22 cellular contexts compared by ENCODE assay signal in genomic region chr12:116339800-116340371, GRCh38.
A peak's percentile ranks its signal among the peaks of the same experiment; 100 is the strongest.
DNase-seq lines count a peak whose midpoint lies in the region; ATAC-seq and TF ChIP-seq lines count a peak whose summit lies in the region.
"Had no signal": no experiment of that assay in that cellular context is flagged by ENCODE, and none has a peak within 500 bp of the region (broad histone marks: within the 10 kb centered on the region; RNA-seq: fewer than 3 reads in every experiment).

No MANE protein-coding gene starts in this region.

- H3K79me2 ChIP-seq in neural progenitor cell (ENCODE audit: low read depth) = no peaks in the 10 kb centered on the region

- H3K9ac ChIP-seq in neural progenitor cell = no peak overlapping the region

- peaks cover 7% of the 10 kb centered on the region for H3K27me3 ChIP-seq in neural progenitor cell
- H3K27me3 ChIP-seq: adrenal gland, gastroesophageal sphincter, SJCRH30, suprapubic skin, vagina had no signal

- peaks cover 14% of the 10 kb centered on the region for H4K20me1 ChIP-seq in neural progenitor cell (ENCODE audit: low read depth)

- H3K9me3 ChIP-seq in neural progenitor cell (ENCODE audit: low read depth) (no peaks in the 10 kb centered on the region), mucosa of descending colon (no peaks in the 10 kb centered on the region)
- H3K9me3 ChIP-seq: adrenal gland, SJCRH30, suprapubic skin, vagina had no signal

- no peak overlapping the region for H3K27ac ChIP-seq in neural progenitor cell
- H3K27ac ChIP-seq: adrenal gland, epithelial cell of prostate, gastroesophageal sphincter, SJCRH30, suprapubic skin, vagina had no signal

- intact Hi-C loops in mucosa of descending colon (cut with DNase I, micrococcal nuclease) = no loop called here

- peaks cover 2% of the 10 kb centered on the region for H3K36me3 Mint-ChIP-seq in neural progenitor cell
- peaks cover 0 to 2% of the 10 kb centered on the region in 2 donors for H3K36me3 Mint-ChIP-seq in activated T-cell treated with anti-CD3 and anti-CD28 coated beads, Interleukin-2, amount 50 U/mL, for 72 hours (ENCODE audit: insufficient read depth in 2 of 2)
- H3K36me3 Mint-ChIP-seq: CD4-positive, alpha-beta memory T cell had no signal

- TF ChIP-seq CTCF in cardiac fibroblast (IDR thresholded peaks at IDR 0.05; ENCODE audit: low read depth, low read length) (no peak), neural progenitor cell (IDR thresholded peaks at IDR 0.05) (no peak), mucosa of descending colon (IDR thresholded peaks at IDR 0.05) (no peak)

- DNase-seq in CD1c-positive myeloid dendritic cell (ENCODE audit: extremely low spot score) (peak; percentile 86), HK-2 (ENCODE audit: unreplicated experiment) (peak; percentile 6), cardiac fibroblast (ENCODE audit: low read depth in 2 of 2) (peak; percentile 20 to 40), neural progenitor cell (ENCODE audit: low spot score) (no peak), NCI-H1694 treated with DMSO at 0.1 percent for 48 hours (lab: John Stamatoyannopoulos, UW) (no peak), mucosa of descending colon (no peak)
- DNase-seq in activated T-cell treated with anti-CD3 and anti-CD28 coated beads, Interleukin-2, amount 50 U/mL, for 72 hours = no peak
- DNase-seq: ACHN; activated CD4-positive, alpha-beta T cell treated with anti-CD3 and anti-CD28 coated beads for 48 hours; activated effector memory CD4-positive, alpha-beta T cell treated with Interleukin-2 at 50 U/mL for 16 hours; adrenal gland; CD4-positive, alpha-beta memory T cell; NCI-H1694; PC-3; right cardiac atrium; SJCRH30 had no signal

- H3F3A ChIP-seq in neural progenitor cell (ENCODE audit: low read depth) = peaks cover 35% of the 10 kb centered on the region

- H3K4me3 ChIP-seq in cardiac fibroblast (replicated peaks in 1 of 2; ENCODE audit: low read depth in 2 of 2, low read length in 2 of 2) (no peak overlapping the region), neural progenitor cell (no peak overlapping the region), mucosa of descending colon (no peak overlapping the region)
- H3K4me3 ChIP-seq: adrenal gland, gastroesophageal sphincter, lung, SJCRH30, suprapubic skin, vagina had no signal

- peak overlapping the region; percentile 55 for H3K27ac Mint-ChIP-seq in neural progenitor cell
- H3K27ac Mint-ChIP-seq in activated T-cell treated with anti-CD3 and anti-CD28 coated beads, Interleukin-2, amount 50 U/mL, for 72 hours = no peak overlapping the region

- H3K4me1 ChIP-seq in neural progenitor cell = peaks cover 26% of the 10 kb centered on the region
- H3K4me1 ChIP-seq in mucosa of descending colon (ENCODE audit: low read depth) = no peaks in the 10 kb centered on the region
- H3K4me1 ChIP-seq: adrenal gland, gastroesophageal sphincter, SJCRH30, suprapubic skin, vagina had no signal

- H3K27me3 Mint-ChIP-seq in neural progenitor cell (ENCODE audit: insufficient read depth, low read depth) = peaks cover 22% of the 10 kb centered on the region
- H3K27me3 Mint-ChIP-seq in activated T-cell treated with anti-CD3 and anti-CD28 coated beads, Interleukin-2, amount 50 U/mL, for 72 hours (ENCODE audit: low read depth) = no peaks in the 10 kb centered on the region

- no peak overlapping the region for H2AFZ ChIP-seq in neural progenitor cell (replicated peaks)

- H3K4me1 Mint-ChIP-seq in neural progenitor cell = peaks cover 45% of the 10 kb centered on the region
- H3K4me1 Mint-ChIP-seq in activated T-cell treated with anti-CD3 and anti-CD28 coated beads, Interleukin-2, amount 50 U/mL, for 72 hours (ENCODE audit: low read depth) = peaks cover 9% of the 10 kb centered on the region

- H3K9me3 Mint-ChIP-seq in neural progenitor cell = peaks cover 21% of the 10 kb centered on the region
- H3K9me3 Mint-ChIP-seq in activated T-cell treated with anti-CD3 and anti-CD28 coated beads, Interleukin-2, amount 50 U/mL, for 72 hours = peaks cover 0 to 2% of the 10 kb centered on the region in 2 donors

- H3K4me3 Mint-ChIP-seq in neural progenitor cell = no peak overlapping the region
- H3K4me3 Mint-ChIP-seq in activated T-cell treated with anti-CD3 and anti-CD28 coated beads, Interleukin-2, amount 50 U/mL, for 72 hours = no peak overlapping the region

- ATAC-seq in HG03135 (IDR thresholded peaks at IDR 0.05; ENCODE audit: unreplicated experiment) (no peak), mucosa of descending colon (no peak)
- no peak for ATAC-seq in activated T-cell treated with anti-CD3 and anti-CD28 coated beads, Interleukin-2, amount 50 U/mL, for 72 hours (replicated peaks in 1 of 2)
- ATAC-seq: gastroesophageal sphincter, PC-3, right cardiac atrium had no signal

- H3K36me3 ChIP-seq in neural progenitor cell = no peaks in the 10 kb centered on the region
- H3K36me3 ChIP-seq in mucosa of descending colon (ENCODE audit: low read depth) = no peaks in the 10 kb centered on the region
- H3K36me3 ChIP-seq: adrenal gland, gastroesophageal sphincter, SJCRH30, suprapubic skin, vagina had no signal

- no peak overlapping the region for H3K4me2 ChIP-seq in neural progenitor cell

Comparison
In these comparisons a context has a peak if more than half of its experiments do, and no peak if none do; other contexts are left out.
1. DNase-seq: peak in CD1c-positive myeloid dendritic cell (single experiment), HK-2 (single experiment) and cardiac fibroblast (2 of 2); none in neural progenitor cell (single experiment), NCI-H1694 treated with DMSO at 0.1 percent for 48 hours (single experiment), mucosa of descending colon (0 of 3) and activated T-cell treated with anti-CD3 and anti-CD28 coated beads, Interleukin-2, amount 50 U/mL, for 72 hours (0 of 2).